ENCODE assay signal across 8 cellular contexts in genomic region chr4:924107-925096, GRCh38. TPM values are rescaled to one million over a fixed set of nuclear protein-coding genes. Genes with fewer than 3 reads are reported as not detected.
DNase-seq lines count a peak whose midpoint lies in the region; ATAC-seq and TF ChIP-seq lines count a peak whose summit lies in the region.

No MANE protein-coding gene starts in this region.

- H3K9me3 ChIP-seq in vagina, result no peaks in the 10 kb centered on the region

- TF ChIP-seq POLR2A in GM18505 (IDR thresholded peaks at IDR 0.05; ENCODE audit: borderline replicate concordance, extremely low read depth, insufficient read depth, insufficient read length) (no peak), vagina (IDR thresholded peaks at IDR 0.05) (no peak)

- peak overlapping the region; percentile 87 for H3K27ac Mint-ChIP-seq in activated T-cell treated with anti-CD3 and anti-CD28 coated beads, Interleukin-2, amount 50 U/mL, for 72 hours

- peaks cover 47% of the 10 kb centered on the region for H3K4me1 ChIP-seq in vagina

- TF ChIP-seq CTCF in GM12865 (IDR thresholded peaks at IDR 0.05; ENCODE audit: insufficient read depth, low read depth, low read length, missing control alignments) (no peak), vagina (IDR thresholded peaks at IDR 0.05) (no peak)

- H3K27me3 Mint-ChIP-seq in activated T-cell treated with anti-CD3 and anti-CD28 coated beads, Interleukin-2, amount 50 U/mL, for 72 hours (ENCODE audit: low read depth), result no peaks in the 10 kb centered on the region

- intact Hi-C loops in vagina (cut with DNase I), result no loop called here

- no peak overlapping the region for H3K27ac ChIP-seq in vagina

- no peaks in the 10 kb centered on the region for H3K36me3 ChIP-seq in vagina

- peak overlapping the region; percentile 71 to 84 for H3K4me3 Mint-ChIP-seq in activated T-cell treated with anti-CD3 and anti-CD28 coated beads, Interleukin-2, amount 50 U/mL, for 72 hours

- ATAC-seq in HG02870 (IDR thresholded peaks at IDR 0.05; ENCODE audit: unreplicated experiment) (peak; percentile 40), GM18505 (IDR thresholded peaks at IDR 0.05; ENCODE audit: unreplicated experiment) (no peak), HG02678 (IDR thresholded peaks at IDR 0.05; ENCODE audit: unreplicated experiment) (no peak)
- ATAC-seq in activated T-cell treated with anti-CD3 and anti-CD28 coated beads, Interleukin-2, amount 50 U/mL, for 72 hours (replicated peaks in 1 of 2), result peak; percentile 74 to 81

- DNase-seq in GM12865 (ENCODE audit: low read depth), result peak; percentile 85
- DNase-seq in activated T-cell treated with anti-CD3 and anti-CD28 coated beads, Interleukin-2, amount 50 U/mL, for 72 hours, result peak; percentile 54
- DNase-seq in mesenteric fat pad (ENCODE audit: low spot score), result peak; percentile 73
- DNase-seq in iPS-NIHi11 (ENCODE audit: low spot score), result no peak
- DNase-seq in vagina (ENCODE audit: extremely low spot score in 2 of 2), result no peak

- H3K27me3 ChIP-seq in vagina, result no peaks in the 10 kb centered on the region

- H3K4me1 Mint-ChIP-seq in activated T-cell treated with anti-CD3 and anti-CD28 coated beads, Interleukin-2, amount 50 U/mL, for 72 hours (ENCODE audit: low read depth), result peaks cover 81% of the 10 kb centered on the region

- peaks cover 0 to 2% of the 10 kb centered on the region in 2 donors for H3K36me3 Mint-ChIP-seq in activated T-cell treated with anti-CD3 and anti-CD28 coated beads, Interleukin-2, amount 50 U/mL, for 72 hours (ENCODE audit: insufficient read depth in 2 of 2)

- H3K9me3 Mint-ChIP-seq in activated T-cell treated with anti-CD3 and anti-CD28 coated beads, Interleukin-2, amount 50 U/mL, for 72 hours, result peaks cover 0 to 1% of the 10 kb centered on the region in 2 donors

- no peak overlapping the region for H3K4me3 ChIP-seq in GM12865 (ENCODE audit: low read depth, low read length)
- H3K4me3 ChIP-seq in vagina, result no peak overlapping the region

RNA-seq across cellular contexts. Expression of gene GAK, which starts 7.7 kb away (rescaled TPM):
- 100 to 1,000 TPM; 136 to 140 TPM for total RNA-seq in activated T-cell treated with anti-CD3 and anti-CD28 coated beads, Interleukin-2, amount 50 U/mL, for 72 hours
- total RNA-seq in mesenteric fat pad (91.3 TPM), vagina (89.1 TPM)

RNA-seq across cellular contexts. Expression of gene TMEM175, which starts 7.9 kb away (rescaled TPM):
- total RNA-seq in activated T-cell treated with anti-CD3 and anti-CD28 coated beads, Interleukin-2, amount 50 U/mL, for 72 hours, result 10 to 100 TPM; 21.0 to 22.0 TPM
- 27.7 TPM for total RNA-seq in mesenteric fat pad
- 56.5 TPM for total RNA-seq in vagina

RNA-seq across cellular contexts. Expression of gene DGKQ, which starts 49.0 kb away (rescaled TPM):
- 10 to 100 TPM in 1 of 2 donors, 1 to 10 TPM in 1; 8.8 to 12.0 TPM for total RNA-seq in activated T-cell treated with anti-CD3 and anti-CD28 coated beads, Interleukin-2, amount 50 U/mL, for 72 hours
- total RNA-seq in mesenteric fat pad (10.1 TPM), vagina (16.2 TPM)

Comparison
In these comparisons a context has a peak if more than half of its experiments do, and no peak if none do; other contexts are left out.
1. DNase-seq: peak in GM12865 (single experiment), activated T-cell treated with anti-CD3 and anti-CD28 coated beads, Interleukin-2, amount 50 U/mL, for 72 hours (2 of 2) and mesenteric fat pad (single experiment); none in iPS-NIHi11 (single experiment) and vagina (0 of 2).
2. ATAC-seq: peak in HG02870 (single experiment) and activated T-cell treated with anti-CD3 and anti-CD28 coated beads, Interleukin-2, amount 50 U/mL, for 72 hours (2 of 2); none in GM18505 (single experiment) and HG02678 (single experiment).